ENCODE assay signal across 14 cellular contexts in the genomic region with DNA sequence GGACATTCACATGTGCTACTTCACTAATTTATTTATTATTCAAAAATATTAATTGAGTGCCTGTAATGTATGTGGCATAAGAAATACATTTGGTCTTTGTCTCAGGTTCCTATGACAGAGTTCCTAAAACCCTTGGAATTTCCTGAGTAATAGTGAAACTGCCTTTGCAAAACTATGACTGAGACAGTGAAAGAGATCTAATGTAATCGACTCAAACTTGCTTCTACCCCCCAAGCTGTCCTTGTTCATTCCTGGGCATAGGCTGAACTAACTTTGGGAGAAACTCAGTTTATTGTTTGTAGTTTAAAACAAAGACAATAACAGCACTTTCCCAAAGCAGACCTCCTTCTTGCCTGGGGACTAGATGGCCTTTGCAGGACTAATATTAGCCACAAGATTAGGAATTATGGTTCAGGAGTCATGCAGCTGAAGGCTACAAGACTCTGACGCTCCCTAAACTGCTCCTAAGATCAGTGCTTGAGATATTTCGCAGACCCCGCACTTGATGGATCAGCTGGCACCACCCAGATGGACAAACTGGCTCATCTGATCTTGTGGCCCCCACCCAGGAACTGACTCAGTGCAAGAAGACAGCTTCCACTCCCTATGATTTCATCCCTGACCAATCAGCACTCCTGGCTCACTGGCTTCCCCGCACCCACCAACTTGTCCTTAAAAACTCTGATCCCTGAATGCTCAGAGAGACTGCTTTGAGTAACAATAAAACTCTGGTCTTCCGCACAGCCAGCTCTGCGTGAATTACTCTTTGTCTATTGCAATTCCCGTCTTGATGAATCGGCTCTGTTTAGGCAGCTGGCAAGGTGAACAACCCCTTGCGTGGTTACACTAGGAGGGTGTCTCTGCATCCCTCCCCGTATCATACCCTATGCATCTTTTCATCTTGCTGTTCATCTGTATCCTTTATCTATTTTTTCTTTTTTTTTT. TPM values are rescaled to one million over a fixed set of nuclear protein-coding genes. Genes with fewer than 3 reads are reported as not detected.
DNase-seq lines count a peak whose midpoint lies in the region; ATAC-seq and TF ChIP-seq lines count a peak whose summit lies in the region.
"Had no signal": no experiment of that assay in that cellular context is flagged by ENCODE, and none has a peak within 500 bp of the region (broad histone marks: within the 10 kb centered on the region; RNA-seq: fewer than 3 reads in every experiment).

No MANE protein-coding gene starts in this region.

- H3K4me3 ChIP-seq in foreskin fibroblast (ENCODE audit: low read depth in 1 of 2, low read length in 2 of 2) = peak overlapping the region; percentile 5 to 6
- peak overlapping the region; percentile 49 for H3K4me3 ChIP-seq in osteoblast (ENCODE audit: insufficient read depth, low read length)
- H3K4me3 ChIP-seq: gastrocnemius medialis had no signal

- no peak for ATAC-seq in WTC11
- no peak for ATAC-seq in GM19324 (IDR thresholded peaks at IDR 0.05; ENCODE audit: low FRiP score, unreplicated experiment)
- ATAC-seq: gastrocnemius medialis had no signal

- peak overlapping the region; percentile 94 for H2AFZ ChIP-seq in osteoblast (ENCODE audit: low read length)

- H3K9me3 Mint-ChIP-seq in WTC11 = peaks cover 14% of the 10 kb centered on the region
- H3K9me3 Mint-ChIP-seq: CD4-positive, alpha-beta T cell had no signal

- H3K4me3 Mint-ChIP-seq in WTC11 = no peak overlapping the region
- H3K4me3 Mint-ChIP-seq: activated naive CD8-positive, alpha-beta T cell; CD4-positive, alpha-beta T cell had no signal

- no peak for TF ChIP-seq CTCF in WTC11 (IDR thresholded peaks at IDR 0.05)
- TF ChIP-seq CTCF in foreskin fibroblast (IDR thresholded peaks at IDR 0.05; ENCODE audit: low read depth, low read length) = no peak
- no peak for TF ChIP-seq CTCF in osteoblast (IDR thresholded peaks at IDR 0.05; ENCODE audit: extremely low read depth, low read depth, low read length)

- H3K27ac Mint-ChIP-seq in WTC11 = peak overlapping the region; percentile 44; the same call in 1 of the 2 replicates
- H3K27ac Mint-ChIP-seq: activated naive CD8-positive, alpha-beta T cell; CD4-positive, alpha-beta T cell had no signal

- peaks cover 17% of the 10 kb centered on the region for H3K4me1 Mint-ChIP-seq in WTC11

- POLR2A ChIA-PET in WTC11 (lab: Charles Lee) = interaction anchor here (0.6 to 2.1 kb wide), 2 partner anchors 27 to 245 kb away, joined by 4 to 5 read pairs; a partner anchor contains a TSS

- H3K4me2 ChIP-seq in osteoblast (ENCODE audit: insufficient read depth, low read length) = peak overlapping the region; percentile 89

- no peaks in the 10 kb centered on the region for H3K9me3 ChIP-seq in osteoblast (ENCODE audit: low read depth, low read length)
- H3K9me3 ChIP-seq: gastrocnemius medialis, neutrophil had no signal

- H3K27ac ChIP-seq in osteoblast (ENCODE audit: low read depth, low read length) = peak overlapping the region; percentile 78
- H3K27ac ChIP-seq: neutrophil had no signal

- H3K4me1 ChIP-seq in osteoblast (ENCODE audit: insufficient read depth, low read length) = peaks cover 15% of the 10 kb centered on the region
- H3K4me1 ChIP-seq: gastrocnemius medialis had no signal

- no peaks in the 10 kb centered on the region for H3K36me3 ChIP-seq in osteoblast (ENCODE audit: insufficient read depth, low read length)
- H3K36me3 ChIP-seq: gastrocnemius medialis, neutrophil had no signal

- H3K36me3 Mint-ChIP-seq in WTC11 = no peaks in the 10 kb centered on the region

- CTCF ChIA-PET in WTC11 (lab: Charles Lee) = interaction anchor here (1.0 kb wide), 1 partner anchor 22 kb away, joined by 3 read pairs; no protein-coding TSS in a partner anchor

- no peaks in the 10 kb centered on the region; the same call in 1 of the 2 replicates for H3K27me3 Mint-ChIP-seq in WTC11 (ENCODE audit: low read depth)

- no peaks in the 10 kb centered on the region for H4K20me1 ChIP-seq in osteoblast (ENCODE audit: insufficient read depth, low read length)

- no peaks in the 10 kb centered on the region for H3K79me2 ChIP-seq in osteoblast (ENCODE audit: insufficient read depth, low read length)

- DNase-seq in EL (peak; percentile 79), WTC11 (ENCODE audit: low spot score) (no peak), foreskin fibroblast (peak in 1 of 2 donors; percentile 60), osteoblast (ENCODE audit: insufficient read length, low spot score, missing footprints) (no peak), GF-D8 (lab: John Stamatoyannopoulos, UW) (no peak), NCI-H2107 (lab: John Stamatoyannopoulos, UW) (no peak), NAMALWA (ENCODE audit: low spot score) (no peak)
- DNase-seq: activated CD4-positive, CD25-positive, alpha-beta regulatory T cell treated with anti-CD3 and anti-CD28 coated beads, Interleukin-2, amount 50 U/mL, for 72 hours; CD4-positive, alpha-beta T cell; MV-4-11 had no signal

- H3K27me3 ChIP-seq in osteoblast (ENCODE audit: insufficient read depth, low read length) = no peaks in the 10 kb centered on the region
- H3K27me3 ChIP-seq: gastrocnemius medialis, neutrophil had no signal

TF ChIP-seq in WTC11, 78 proteins besides CTCF, POLR2A, EP300 and RAD21:
- no peak for TF ChIP-seq TEAD1 (CRISPR knock-in tag; IDR thresholded peaks at IDR 0.05)
- TF ChIP-seq, protein P1, sequence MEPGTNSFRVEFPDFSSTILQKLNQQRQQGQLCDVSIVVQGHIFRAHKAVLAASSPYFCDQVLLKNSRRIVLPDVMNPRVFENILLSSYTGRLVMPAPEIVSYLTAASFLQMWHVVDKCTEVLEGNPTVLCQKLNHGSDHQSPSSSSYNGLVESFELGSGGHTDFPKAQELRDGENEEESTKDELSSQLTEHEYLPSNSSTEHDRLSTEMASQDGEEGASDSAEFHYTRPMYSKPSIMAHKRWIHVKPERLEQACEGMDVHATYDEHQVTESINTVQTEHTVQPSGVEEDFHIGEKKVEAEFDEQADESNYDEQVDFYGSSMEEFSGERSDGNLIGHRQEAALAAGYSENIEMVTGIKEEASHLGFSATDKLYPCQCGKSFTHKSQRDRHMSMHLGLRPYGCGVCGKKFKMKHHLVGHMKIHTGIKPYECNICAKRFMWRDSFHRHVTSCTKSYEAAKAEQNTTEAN (CRISPR knock-in tag; IDR thresholded peaks at IDR 0.05) = no peak
- no peak for TF ChIP-seq SMAD3 (CRISPR knock-in tag; IDR thresholded peaks at IDR 0.05; ENCODE audit: borderline replicate concordance)
TF ChIP-seq in WTC11: peak in this region for 0.

RNA-seq across cellular contexts. Expression of a gene that starts 27.0 kb away (rescaled TPM):
- total RNA-seq in WTC11 (2021) (25.4 to 27.5 TPM (median 25.9 TPM) in 3 replicates), osteoblast (35.1 and 43.3 TPM in 2 replicates)
